10 cellular contexts compared by ENCODE assay signal in the genomic region with DNA sequence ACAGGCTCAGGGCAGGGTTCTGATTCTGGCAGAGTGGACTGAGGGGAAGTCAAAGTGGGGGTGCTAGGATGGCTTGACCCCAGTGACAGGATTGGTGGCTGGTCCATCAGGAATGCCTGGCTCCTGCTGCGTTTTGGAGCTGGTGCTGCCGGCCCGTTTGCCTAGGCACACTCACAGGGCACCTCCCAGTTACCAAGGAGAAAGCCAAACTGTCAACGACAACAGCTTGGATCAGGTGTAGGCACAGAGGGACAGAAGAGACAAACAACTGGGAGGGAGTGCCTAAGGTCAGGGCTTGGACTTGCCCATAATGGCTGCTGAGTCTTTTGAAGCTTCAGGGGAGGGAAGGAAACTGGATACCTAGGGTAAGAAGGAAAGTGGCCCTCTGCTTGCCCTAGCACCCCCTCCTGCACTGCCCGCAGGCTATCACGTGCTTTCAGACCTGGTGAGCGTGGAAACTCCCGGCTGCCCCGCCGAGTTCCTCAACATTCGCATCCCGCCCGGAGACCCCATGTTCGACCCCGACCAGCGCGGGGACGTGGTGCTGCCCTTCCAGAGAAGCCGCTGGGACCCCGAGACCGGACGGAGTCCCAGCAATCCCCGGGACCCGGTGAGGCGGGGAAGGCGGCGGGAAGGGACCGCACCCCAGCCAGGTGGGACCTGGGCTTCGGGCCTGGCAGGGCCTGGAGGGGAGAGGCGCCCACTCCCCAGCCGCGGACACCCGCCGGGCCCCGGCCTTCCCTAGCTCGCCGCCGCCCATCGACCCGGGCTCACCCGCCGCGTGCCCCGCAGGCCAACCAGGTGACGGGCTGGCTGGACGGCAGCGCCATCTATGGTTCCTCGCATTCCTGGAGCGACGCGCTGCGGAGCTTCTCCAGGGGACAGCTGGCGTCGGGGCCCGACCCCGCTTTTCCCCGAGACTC. TPM values are rescaled to one million over a fixed set of nuclear protein-coding genes. Genes with fewer than 3 reads are reported as not detected.
A peak's percentile ranks its signal among the peaks of the same experiment; 100 is the strongest.
DNase-seq lines count a peak whose midpoint lies in the region; TF ChIP-seq lines count a peak whose summit lies in the region.
"Had no signal": no experiment of that assay in that cellular context is flagged by ENCODE, and none has a peak within 500 bp of the region (broad histone marks: within the 10 kb centered on the region; RNA-seq: fewer than 3 reads in every experiment).

No MANE protein-coding gene starts in this region.

- no peak overlapping the region for H2AFZ ChIP-seq in osteoblast (ENCODE audit: low read length)
- no peak overlapping the region for H2AFZ ChIP-seq in mesenchymal stem cell (ENCODE audit: low read depth, low read length)

- no peaks in the 10 kb centered on the region for H3K9me3 ChIP-seq in CD8-positive, alpha-beta memory T cell (ENCODE audit: low read length)
- H3K9me3 ChIP-seq in osteoblast (ENCODE audit: low read depth, low read length) (no peaks in the 10 kb centered on the region), mesenchymal stem cell (ENCODE audit: control insufficient read depth, low read length) (no peaks in the 10 kb centered on the region)
- H3K9me3 ChIP-seq: SJSA1 had no signal

- H2BK5ac ChIP-seq in mesenchymal stem cell (ENCODE audit: low read depth, low read length, poor library complexity, severe bottlenecking): no peak overlapping the region

- no peaks in the 10 kb centered on the region for H3K4me1 ChIP-seq in CD8-positive, alpha-beta memory T cell (ENCODE audit: insufficient read depth, low read length)
- H3K4me1 ChIP-seq in osteoblast (ENCODE audit: insufficient read depth, low read length) (no peaks in the 10 kb centered on the region), mesenchymal stem cell (ENCODE audit: control insufficient read depth, insufficient read depth, low read depth, low read length) (peaks cover 3% of the 10 kb centered on the region)
- H3K4me1 ChIP-seq: SJSA1 had no signal

- CTCF ChIA-PET in CD8-positive, alpha-beta memory T cell (lab: Charles Lee): interaction anchor here (1.6 to 2.2 kb wide), 2 partner anchors 13 to 17 kb away, joined by 4 to 6 read pairs; no protein-coding TSS in a partner anchor

- no peak overlapping the region for H4K91ac ChIP-seq in mesenchymal stem cell (ENCODE audit: low read length)

- H3K27ac ChIP-seq in CD8-positive, alpha-beta memory T cell (ENCODE audit: low read depth, low read length): no peak overlapping the region
- H3K27ac ChIP-seq in osteoblast (ENCODE audit: low read depth, low read length): no peak overlapping the region
- H3K27ac ChIP-seq in mesenchymal stem cell (ENCODE audit: low read length, poor library complexity, severe bottlenecking): no peak overlapping the region
- H3K27ac ChIP-seq: SJSA1 had no signal

- H3K18ac ChIP-seq in mesenchymal stem cell (ENCODE audit: low read depth in 1 of 2, low read length in 2 of 2): no peak overlapping the region

- no peak overlapping the region for H3K14ac ChIP-seq in mesenchymal stem cell (ENCODE audit: low read length in 2 of 2)

- WGBS in mesenchymal stem cell: 15% methylated on average over 35 of the region's 57 CpGs

- H3K27me3 ChIP-seq in CD8-positive, alpha-beta memory T cell (ENCODE audit: insufficient read depth, low read length, poor library complexity, severe bottlenecking): peaks cover 19% of the 10 kb centered on the region
- H3K27me3 ChIP-seq in osteoblast (ENCODE audit: insufficient read depth, low read length) (peaks cover 73% of the 10 kb centered on the region), mesenchymal stem cell (ENCODE audit: control insufficient read depth in 1 of 2, insufficient read depth in 1 of 2, low read length in 2 of 2) (peaks cover 60 to 74% of the 10 kb centered on the region in 2 experiments)

- H3K4me1 Mint-ChIP-seq in CD8-positive, alpha-beta memory T cell: peaks cover 10 to 17% (median 15%) of the 10 kb centered on the region in 3 donors
- peaks cover 5% of the 10 kb centered on the region for H3K4me1 Mint-ChIP-seq in endothelial cell (ENCODE audit: unreplicated experiment)

- H4K8ac ChIP-seq in mesenchymal stem cell (ENCODE audit: low read length): no peak overlapping the region

- no peak overlapping the region for H2BK15ac ChIP-seq in mesenchymal stem cell (ENCODE audit: low read depth, poor library complexity, severe bottlenecking)

- H3K23ac ChIP-seq in mesenchymal stem cell (ENCODE audit: low read length in 2 of 2): no peak overlapping the region

- H3K4me3 ChIP-seq in CD8-positive, alpha-beta memory T cell (ENCODE audit: low read length): no peak overlapping the region
- H3K4me3 ChIP-seq in osteoblast (ENCODE audit: insufficient read depth, low read length) (no peak overlapping the region), mesenchymal stem cell (ENCODE audit: insufficient read depth in 1 of 2, low read depth in 1 of 2, low read length in 2 of 2) (no peak overlapping the region)
- H3K4me3 ChIP-seq: SJSA1 had no signal

- no peaks in the 10 kb centered on the region for H3K36me3 Mint-ChIP-seq in CD8-positive, alpha-beta memory T cell
- peaks cover 8% of the 10 kb centered on the region for H3K36me3 Mint-ChIP-seq in endothelial cell (ENCODE audit: low read depth, unreplicated experiment)

- H3K79me2 ChIP-seq in osteoblast (ENCODE audit: insufficient read depth, low read length): no peaks in the 10 kb centered on the region

- H3K27ac Mint-ChIP-seq in CD8-positive, alpha-beta memory T cell: no peak overlapping the region
- peak overlapping the region; percentile 70 for H3K27ac Mint-ChIP-seq in endothelial cell (ENCODE audit: unreplicated experiment)

- H3K4me3 Mint-ChIP-seq in CD8-positive, alpha-beta memory T cell: peak overlapping the region in 5 of 7 donors; percentile 64 to 87 (median 74)
- H3K4me3 Mint-ChIP-seq in endothelial cell (ENCODE audit: unreplicated experiment): no peak overlapping the region

- no peak overlapping the region for H2BK120ac ChIP-seq in mesenchymal stem cell (ENCODE audit: low read depth, low read length)

- no peaks in the 10 kb centered on the region for H4K20me1 ChIP-seq in osteoblast (ENCODE audit: insufficient read depth, low read length)

- H3K4ac ChIP-seq in mesenchymal stem cell (ENCODE audit: low read depth in 1 of 2, low read length in 2 of 2): no peak overlapping the region

- H2AK5ac ChIP-seq in mesenchymal stem cell (ENCODE audit: low read length, severe bottlenecking): no peak overlapping the region

- TF ChIP-seq CTCF in endothelial cell (IDR thresholded peaks at IDR 0.05; ENCODE audit: unreplicated experiment) (no peak), osteoblast (IDR thresholded peaks at IDR 0.05; ENCODE audit: extremely low read depth, low read depth, low read length) (no peak)

- H3K4me2 ChIP-seq in osteoblast (ENCODE audit: insufficient read depth, low read length) (no peak overlapping the region), mesenchymal stem cell (ENCODE audit: low read length, poor library complexity, severe bottlenecking) (no peak overlapping the region)

- no peaks in the 10 kb centered on the region for H3K9me3 Mint-ChIP-seq in CD8-positive, alpha-beta memory T cell
- no peaks in the 10 kb centered on the region for H3K9me3 Mint-ChIP-seq in endothelial cell (ENCODE audit: unreplicated experiment)

- DNase-seq in CD8-positive, alpha-beta memory T cell: no peak
- DNase-seq in NCI-H2196 treated with DMSO at 0.1 percent for 48 hours (lab: John Stamatoyannopoulos, UW; ENCODE audit: unreplicated experiment): peak; percentile 53
- DNase-seq in endothelial cell (ENCODE audit: low spot score): peak; percentile 47
- peak; percentile 76 for DNase-seq in osteoblast (ENCODE audit: insufficient read length, low spot score, missing footprints)
- DNase-seq in COR-L47 (lab: John Stamatoyannopoulos, UW): no peak
- DNase-seq in mesenchymal stem cell: no peak
- DNase-seq in H4 (ENCODE audit: low spot score): no peak
- no peak for DNase-seq in T-helper 9 cell
- DNase-seq: Karpas-422 had no signal

- H2BK12ac ChIP-seq in mesenchymal stem cell (ENCODE audit: low read length in 2 of 2): no peak overlapping the region

- POLR2A ChIA-PET in CD8-positive, alpha-beta memory T cell (lab: Charles Lee): no interaction called here

- peaks cover 41 to 52% of the 10 kb centered on the region in 2 donors for H3K27me3 Mint-ChIP-seq in CD8-positive, alpha-beta memory T cell
- H3K27me3 Mint-ChIP-seq in endothelial cell (ENCODE audit: unreplicated experiment): peaks cover 37% of the 10 kb centered on the region

- H3K36me3 ChIP-seq in CD8-positive, alpha-beta memory T cell (ENCODE audit: insufficient read depth, low read length): no peaks in the 10 kb centered on the region
- H3K36me3 ChIP-seq in osteoblast (ENCODE audit: insufficient read depth, low read length) (no peaks in the 10 kb centered on the region), mesenchymal stem cell (ENCODE audit: control insufficient read depth in 1 of 2, insufficient read depth in 2 of 2, low read depth in 1 of 2, low read length in 2 of 2) (no peaks in the 10 kb centered on the region)
- H3K36me3 ChIP-seq: SJSA1 had no signal

- no peaks in the 10 kb centered on the region for H3K79me1 ChIP-seq in mesenchymal stem cell (replicated peaks; ENCODE audit: low read length, poor library complexity, severe bottlenecking)

- H3K9ac ChIP-seq in mesenchymal stem cell (ENCODE audit: low read length): no peak overlapping the region

RNA-seq across cellular contexts. Expression of gene DUOX1, which starts 5.1 kb away (rescaled TPM):
- under 1 TPM in 1 of 2 experiments, not detected in 1; 0.11 TPM for total RNA-seq in CD8-positive, alpha-beta memory T cell
- polyA plus RNA-seq in CD8-positive, alpha-beta memory T cell: 1.2 TPM
- not detected for total RNA-seq in endothelial cell (ENCODE audit: unreplicated experiment)
- under 0.01 and 0.29 TPM in 2 replicates for total RNA-seq in osteoblast
- not detected for polyA plus RNA-seq in mesenchymal stem cell (2013, experiment 1 of 2)
- not detected for polyA plus RNA-seq in mesenchymal stem cell (2013, experiment 2 of 2)
- not detected in 2 replicates for total RNA-seq in H4 (2014; rRNA removed; shearing (Covaris generic))
- total RNA-seq: SJSA1 had no signal

RNA-seq across cellular contexts. Expression of gene DUOXA1, which starts 5.3 kb away (rescaled TPM):
- under 1 TPM in 1 of 2 experiments, not detected in 1; 0.09 TPM for total RNA-seq in CD8-positive, alpha-beta memory T cell
- 0.29 TPM for polyA plus RNA-seq in CD8-positive, alpha-beta memory T cell
- total RNA-seq in endothelial cell (ENCODE audit: unreplicated experiment): 1.9 TPM
- 0.29 and 0.36 TPM in 2 replicates for total RNA-seq in osteoblast
- not detected for polyA plus RNA-seq in mesenchymal stem cell (2013, experiment 1 of 2)
- not detected for polyA plus RNA-seq in mesenchymal stem cell (2013, experiment 2 of 2)
- total RNA-seq in H4 (2014; rRNA removed; shearing (Covaris generic)): not detected in 2 replicates
- total RNA-seq: SJSA1 had no signal

RNA-seq across cellular contexts. Expression of gene DUOXA2, which starts 20.8 kb away (rescaled TPM):
- not detected for total RNA-seq in CD8-positive, alpha-beta memory T cell
- polyA plus RNA-seq in CD8-positive, alpha-beta memory T cell: not detected
- total RNA-seq in endothelial cell (ENCODE audit: unreplicated experiment) (not detected), osteoblast (not detected in 2 replicates)
- not detected for polyA plus RNA-seq in mesenchymal stem cell (2013, experiment 1 of 2)
- polyA plus RNA-seq in mesenchymal stem cell (2013, experiment 2 of 2): not detected
- total RNA-seq in H4 (2014; rRNA removed; shearing (Covaris generic)): not detected in 2 replicates
- total RNA-seq: SJSA1 had no signal

RNA-seq across cellular contexts. Expression of gene DUOX2, which starts 21.0 kb away (rescaled TPM):
- total RNA-seq in CD8-positive, alpha-beta memory T cell: not detected
- not detected for polyA plus RNA-seq in CD8-positive, alpha-beta memory T cell
- total RNA-seq in endothelial cell (ENCODE audit: unreplicated experiment): 1.2 TPM
- under 0.01 TPM in 1 of 2 replicates, not detected in the other for total RNA-seq in osteoblast
- polyA plus RNA-seq in mesenchymal stem cell (2013, experiment 1 of 2): not detected
- polyA plus RNA-seq in mesenchymal stem cell (2013, experiment 2 of 2): not detected
- 0.04 TPM in 1 of 2 replicates, not detected in the other for total RNA-seq in H4 (2014; rRNA removed; shearing (Covaris generic))
- total RNA-seq: SJSA1 had no signal

RNA-seq across cellular contexts. Expression of gene SHF, which starts 52.8 kb away (rescaled TPM):
- total RNA-seq in CD8-positive, alpha-beta memory T cell: 10 to 100 TPM; 25.4 to 29.5 TPM
- 1.5 TPM for polyA plus RNA-seq in CD8-positive, alpha-beta memory T cell
- total RNA-seq in endothelial cell (ENCODE audit: unreplicated experiment) (23.0 TPM), osteoblast (3.3 and 4.1 TPM in 2 replicates)
- 1.3 TPM for polyA plus RNA-seq in mesenchymal stem cell (2013, experiment 1 of 2)
- polyA plus RNA-seq in mesenchymal stem cell (2013, experiment 2 of 2): 1.8 TPM
- total RNA-seq in H4 (2014; rRNA removed; shearing (Covaris generic)): 2.7 and 5.1 TPM in 2 replicates

Comparison
In these comparisons a context has a peak if more than half of its experiments do, and no peak if none do; other contexts are left out.
1. DNase-seq: peak in NCI-H2196 treated with DMSO at 0.1 percent for 48 hours (single experiment), endothelial cell (single experiment) and osteoblast (single experiment); none in CD8-positive, alpha-beta memory T cell (0 of 5), COR-L47 (single experiment), mesenchymal stem cell (single experiment), H4 (single experiment) and T-helper 9 cell (single experiment).